9 cellular contexts compared by ENCODE assay signal in genomic region chr17:78993241-78993956, GRCh38. TPM values are rescaled to one million over a fixed set of nuclear protein-coding genes. Genes with fewer than 3 reads are reported as not detected.
DNase-seq lines count a peak whose midpoint lies in the region; TF ChIP-seq lines count a peak whose summit lies in the region.
"Had no signal": no experiment of that assay in that cellular context is flagged by ENCODE, and none has a peak within 500 bp of the region (broad histone marks: within the 10 kb centered on the region; RNA-seq: fewer than 3 reads in every experiment).

No MANE protein-coding gene starts in this region.

- H3K36me3 ChIP-seq in DOHH2 (ENCODE audit: control insufficient read depth, low read length) (peaks cover 57% of the 10 kb centered on the region), MG63 (peaks cover 66% of the 10 kb centered on the region), esophagus muscularis mucosa (peaks cover 16 to 83% (median 82%) of the 10 kb centered on the region in 4 donors), tibial nerve (peaks cover 0 to 85% (median 33%) of the 10 kb centered on the region in 3 donors)

- no peaks in the 10 kb centered on the region for H3K9me3 ChIP-seq in DOHH2 (ENCODE audit: control insufficient read depth, insufficient read depth, low read length)
- no peaks in the 10 kb centered on the region for H3K9me3 ChIP-seq in MG63
- no peaks in the 10 kb centered on the region for H3K9me3 ChIP-seq in esophagus muscularis mucosa
- no peaks in the 10 kb centered on the region for H3K9me3 ChIP-seq in tibial nerve

- H3K79me2 ChIP-seq in DOHH2 (ENCODE audit: control insufficient read depth, low read length): peaks cover 3% of the 10 kb centered on the region; the same call in 1 of the 2 replicates

- peaks cover 6% of the 10 kb centered on the region for H3K4me1 Mint-ChIP-seq in nephron

- H3K4me1 ChIP-seq in DOHH2 (ENCODE audit: control insufficient read depth, low read length) (no peaks in the 10 kb centered on the region), esophagus muscularis mucosa (peaks cover 7 to 19% (median 14%) of the 10 kb centered on the region in 4 donors), tibial nerve (peaks cover 0 to 33% (median 3%) of the 10 kb centered on the region in 4 donors)

- WGBS in esophagus muscularis mucosa: 69% methylated on average over 38 of the region's 49 CpGs
- WGBS in tibial nerve, 2 donors: 75% methylated on average over 45 to 49 of the region's 49 CpGs

- no peaks in the 10 kb centered on the region for H3K27me3 ChIP-seq in DOHH2 (ENCODE audit: control insufficient read depth, low read length)
- no peaks in the 10 kb centered on the region for H3K27me3 ChIP-seq in MG63
- no peaks in the 10 kb centered on the region for H3K27me3 ChIP-seq in esophagus muscularis mucosa
- no peaks in the 10 kb centered on the region for H3K27me3 ChIP-seq in tibial nerve

- no peak for TF ChIP-seq POLR2A in esophagus muscularis mucosa (IDR thresholded peaks at IDR 0.05; ENCODE audit: low read depth)
- TF ChIP-seq POLR2A in tibial nerve (IDR thresholded peaks at IDR 0.05): no peak

- H3K36me3 Mint-ChIP-seq in nephron (ENCODE audit: low read depth): peaks cover 66% of the 10 kb centered on the region

- H3K27ac Mint-ChIP-seq in nephron: no peak overlapping the region

- no peak overlapping the region for H3K4me3 Mint-ChIP-seq in nephron

- no peak for TF ChIP-seq EP300 in esophagus muscularis mucosa (IDR thresholded peaks at IDR 0.05)
- TF ChIP-seq EP300 in tibial nerve (IDR thresholded peaks at IDR 0.05): no peak

- no peaks in the 10 kb centered on the region for H3K9me3 Mint-ChIP-seq in nephron

- no peaks in the 10 kb centered on the region for H3F3A ChIP-seq in DOHH2 (ENCODE audit: control insufficient read depth, insufficient read depth)

- H3K4me3 ChIP-seq in DOHH2 (ENCODE audit: low read length) (no peak overlapping the region), MG63 (no peak overlapping the region), esophagus muscularis mucosa (no peak overlapping the region), tibial nerve (no peak overlapping the region)
- H3K4me3 ChIP-seq: skin epidermis had no signal

- H3K27me3 Mint-ChIP-seq in nephron (ENCODE audit: low read depth): no peaks in the 10 kb centered on the region

- H4K20me1 ChIP-seq in DOHH2 (ENCODE audit: control insufficient read depth, insufficient read depth, low read depth, low read length): peaks cover 4% of the 10 kb centered on the region; the same call in 1 of the 2 replicates

- DNase-seq in MG63: peak; percentile 40
- DNase-seq in activated CD8-positive, alpha-beta memory T cell treated with anti-CD3 and anti-CD28 coated beads for 24 hours: peak; percentile 81
- DNase-seq in esophagus muscularis mucosa (ENCODE audit: extremely low spot score): no peak
- peak; percentile 59 to 76 for DNase-seq in tibial nerve (ENCODE audit: low spot score in 2 of 2)
- DNase-seq in NCI-H524 treated with DMSO at 0.1 percent for 48 hours (lab: John Stamatoyannopoulos, UW): no peak
- no peak for DNase-seq in ureter (ENCODE audit: low spot score)

- peak; percentile 83 for TF ChIP-seq CTCF in DOHH2 (IDR thresholded peaks at IDR 0.05; ENCODE audit: low read depth, low read length, poor library complexity, severe bottlenecking)
- TF ChIP-seq CTCF in esophagus muscularis mucosa (IDR thresholded peaks at IDR 0.05): peak; percentile 68 to 82 (median 69)
- peak; percentile 68 to 75 (median 70) for TF ChIP-seq CTCF in nephron (IDR thresholded peaks at IDR 0.05; ENCODE audit: unreplicated experiment in 3 of 3)
- TF ChIP-seq CTCF in tibial nerve (IDR thresholded peaks at IDR 0.05): peak; percentile 70 to 82 (median 77)

- intact Hi-C loops in esophagus muscularis mucosa (cut with DNase I): no loop called here

- H3K27ac ChIP-seq in DOHH2 (ENCODE audit: low read depth, low read length) (no peak overlapping the region), esophagus muscularis mucosa (replicated peaks in 1 of 4) (no peak overlapping the region), tibial nerve (no peak overlapping the region)
- H3K27ac ChIP-seq: skin epidermis had no signal

- no peaks in the 10 kb centered on the region for H3K9me2 ChIP-seq in DOHH2 (replicated peaks; ENCODE audit: control insufficient read depth, low read length)

- H3K4me2 ChIP-seq in DOHH2 (ENCODE audit: low read length): no peak overlapping the region

RNA-seq across cellular contexts. Expression of gene LGALS3BP, which starts 13.7 kb away (rescaled TPM):
- 204 and 434 TPM in 2 replicates for total RNA-seq in MG63 (2014; rRNA removed; shearing (Covaris generic); ENCODE audit: low replicate concordance)
- total RNA-seq in esophagus muscularis mucosa: 100 to 1,000 TPM; 106 to 284 (median 197) TPM
- total RNA-seq in tibial nerve: 100 to 1,000 TPM; 191 to 392 (median 296) TPM
- total RNA-seq in ureter: 393 TPM

RNA-seq across cellular contexts. Expression of gene CANT1, which starts 16.2 kb away (rescaled TPM):
- total RNA-seq in MG63 (2014; rRNA removed; shearing (Covaris generic); ENCODE audit: low replicate concordance): 107 and 112 TPM in 2 replicates
- total RNA-seq in esophagus muscularis mucosa (10 to 100 TPM; 21.2 to 33.7 (median 27.0) TPM), tibial nerve (10 to 100 TPM; 21.0 to 27.3 (median 25.5) TPM), ureter (53.7 TPM)

RNA-seq across cellular contexts. Expression of gene C1QTNF1, which starts 30.6 kb away (rescaled TPM):
- 23.1 and 38.4 TPM in 2 replicates for total RNA-seq in MG63 (2014; rRNA removed; shearing (Covaris generic); ENCODE audit: low replicate concordance)
- total RNA-seq in esophagus muscularis mucosa (100 to 1,000 TPM in 1 of 4 donors, 10 to 100 TPM in 3; 31.1 to 115 (median 70.4) TPM), tibial nerve (100 to 1,000 TPM in 1 of 4 donors, 10 to 100 TPM in 3; 67.1 to 147 (median 90.0) TPM), ureter (108 TPM)

Comparison
In these comparisons a context has a peak if more than half of its experiments do, and no peak if none do; other contexts are left out.
1. DNase-seq: peak in MG63 (single experiment), activated CD8-positive, alpha-beta memory T cell treated with anti-CD3 and anti-CD28 coated beads for 24 hours (single experiment) and tibial nerve (2 of 2); none in esophagus muscularis mucosa (single experiment), NCI-H524 treated with DMSO at 0.1 percent for 48 hours (single experiment) and ureter (single experiment).
2. Peak in every context shown above with its lines, with median percentiles within 50 percentile points of each other: CTCF ChIP-seq.